15 cellular contexts compared by ENCODE assay signal in genomic region chr22:45903355-45904149, GRCh38.
DNase-seq lines count a peak whose midpoint lies in the region; ATAC-seq, FAIRE-seq and TF ChIP-seq lines count a peak whose summit lies in the region.
"Had no signal": no experiment of that assay in that cellular context is flagged by ENCODE, and none has a peak within 500 bp of the region (broad histone marks: within the 10 kb centered on the region; RNA-seq: fewer than 3 reads in every experiment).

No MANE protein-coding gene starts in this region.

- dilution Hi-C loops in keratinocyte (cut with MboI; ENCODE audit: extremely low pct_ligation_motif_present, low sequenced_read_pairs): no loop called here

- no peak overlapping the region for H3K9ac ChIP-seq in keratinocyte (ENCODE audit: control insufficient read depth, extremely low read depth, insufficient read depth, low read length)

- no peaks in the 10 kb centered on the region for H3K9me3 ChIP-seq in keratinocyte (ENCODE audit: control insufficient read depth, low read depth, low read length)
- H3K9me3 ChIP-seq: vagina had no signal

- H3K9me1 ChIP-seq in keratinocyte (ENCODE audit: control insufficient read depth, extremely low read depth, insufficient read depth, low read length): no peaks in the 10 kb centered on the region

- intact Hi-C loops in left cardiac atrium (cut with DNase I) (no loop called here), Right ventricle myocardium inferior (cut with DNase I) (no loop called here)

- in situ Hi-C loops in astrocyte of the cerebellum (cut with HindIII; ENCODE audit: low sequenced_read_pairs): no loop called here

- no peaks in the 10 kb centered on the region for H3K36me3 ChIP-seq in keratinocyte (ENCODE audit: control insufficient read depth in 2 of 2, extremely low read depth in 1 of 2, insufficient read depth in 2 of 2, low read length in 2 of 2)
- H3K36me3 ChIP-seq: vagina had no signal

- no peak for FAIRE-seq in keratinocyte (lab: Jason Lieb, UNC)
- FAIRE-seq in urothelium cell line (lab: Jason Lieb, UNC): peak; percentile 96
- FAIRE-seq: GM18507 had no signal

- H3K4me2 ChIP-seq in keratinocyte (ENCODE audit: control insufficient read depth, extremely low read depth, insufficient read depth, low read depth, low read length): peak overlapping the region; percentile 41

- peaks cover 47% of the 10 kb centered on the region for H3K27me3 ChIP-seq in keratinocyte (ENCODE audit: control insufficient read depth, extremely low read depth, insufficient read depth, low read length)
- H3K27me3 ChIP-seq: vagina had no signal

- no peaks in the 10 kb centered on the region for H3K79me2 ChIP-seq in keratinocyte (ENCODE audit: control insufficient read depth, insufficient read depth, low read length)

- peaks cover 10% of the 10 kb centered on the region for H3K4me1 ChIP-seq in keratinocyte (ENCODE audit: control insufficient read depth, extremely low read depth, insufficient read depth, low read length)

- H3K27ac ChIP-seq in keratinocyte (ENCODE audit: control insufficient read depth, insufficient read depth, low read length): no peak overlapping the region
- H3K27ac ChIP-seq: C4-2B, epithelial cell of prostate, vagina, VCaP had no signal

- peaks cover 4% of the 10 kb centered on the region for H4K20me1 ChIP-seq in keratinocyte (ENCODE audit: control insufficient read depth, extremely low read depth, insufficient read depth, low read length)

- ATAC-seq in left cardiac atrium: peak; percentile 15 to 77
- ATAC-seq in Right ventricle myocardium inferior: no peak

- H3K4me3 ChIP-seq in astrocyte of the cerebellum (ENCODE audit: low read depth, low read length): no peak overlapping the region
- H3K4me3 ChIP-seq in keratinocyte (ENCODE audit: control insufficient read depth in 2 of 3, extremely low read depth in 1 of 3, insufficient read depth in 2 of 3, low read depth in 1 of 3, low read length in 3 of 3): peak overlapping the region in 1 of 3 experiments; percentile 29
- H3K4me3 ChIP-seq: vagina had no signal

- TF ChIP-seq CTCF in astrocyte of the cerebellum (IDR thresholded peaks at IDR 0.05; ENCODE audit: low read depth, low read length, missing control alignments): no peak
- TF ChIP-seq CTCF in keratinocyte (optimal IDR thresholded peaks at IDR 0.05 in 1 of 3, IDR thresholded peaks at IDR 0.05 in 1 of 3, conservative IDR thresholded peaks at IDR 0.05 in 1 of 3; ENCODE audit: extremely low read depth in 1 of 3, insufficient read depth in 2 of 3, low read length in 3 of 3): no peak

- H2AFZ ChIP-seq in keratinocyte (ENCODE audit: control insufficient read depth, low read length): no peak overlapping the region

- DNase-seq in left cardiac atrium: peak; percentile 62
- DNase-seq in Right ventricle myocardium inferior (ENCODE audit: missing footprints): no peak
- peak; percentile 53 for DNase-seq in astrocyte of the cerebellum (ENCODE audit: low read depth)
- DNase-seq in keratinocyte (ENCODE audit: low read depth, low spot score): no peak
- DNase-seq in urothelium cell line (ENCODE audit: low spot score): peak; percentile 89
- DNase-seq in NCI-H2196 (lab: John Stamatoyannopoulos, UW; ENCODE audit: unreplicated experiment): no peak
- DNase-seq in medulla oblongata (ENCODE audit: extremely low spot score): no peak
- DNase-seq in putamen (ENCODE audit: low spot score): no peak
- DNase-seq: activated gamma-delta T cell, naive B cell had no signal

Comparison
In these comparisons a context has a peak if more than half of its experiments do, and no peak if none do; other contexts are left out.
1. DNase-seq: peak in left cardiac atrium (single experiment), astrocyte of the cerebellum (single experiment) and urothelium cell line (single experiment); none in Right ventricle myocardium inferior (single experiment), keratinocyte (single experiment), NCI-H2196 (single experiment), medulla oblongata (single experiment) and putamen (single experiment).